1 cellular context compared by ENCODE assay signal in the genomic region with DNA sequence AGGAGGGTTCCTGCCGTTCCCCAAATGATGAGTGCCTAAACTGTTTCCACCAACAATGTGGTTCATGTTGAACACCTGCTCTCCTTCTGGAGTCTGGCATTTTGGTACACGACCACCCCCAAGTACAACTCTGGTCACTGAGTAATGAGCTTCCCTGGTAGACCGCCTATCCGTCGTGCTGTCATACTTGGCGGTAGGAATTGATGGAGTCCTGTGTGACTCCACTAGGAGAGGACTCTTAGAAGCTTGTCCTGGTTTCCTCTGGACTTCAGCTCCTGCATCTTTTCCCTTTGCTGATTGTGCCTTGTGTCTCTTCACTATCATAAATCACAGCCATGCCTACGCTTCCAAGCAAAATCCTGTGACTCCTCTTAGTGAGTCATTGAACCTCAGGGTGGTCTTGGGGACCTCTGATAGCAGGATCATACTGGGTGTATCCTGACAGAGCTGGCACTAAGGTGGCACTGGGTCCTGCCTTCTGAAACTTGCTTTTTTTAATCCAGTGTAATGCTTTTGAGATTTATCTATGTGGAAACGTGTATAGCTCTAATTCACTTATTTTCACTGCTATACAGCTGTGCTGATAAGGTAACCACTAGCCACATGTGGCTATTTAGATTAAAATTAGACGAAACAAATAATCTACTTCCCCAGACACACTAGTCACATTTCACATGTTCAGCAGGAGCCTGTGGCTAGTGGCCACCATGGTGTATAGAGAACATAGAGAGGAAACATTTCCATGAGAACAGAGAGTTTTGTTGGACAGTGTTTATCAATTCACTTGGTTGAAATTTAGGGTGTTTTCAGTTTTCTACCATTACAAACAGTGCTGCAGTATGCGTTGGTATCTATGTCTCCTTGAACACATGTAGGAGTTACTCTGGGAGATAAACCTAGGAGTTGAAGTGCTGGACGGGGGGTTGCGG.
TF ChIP-seq lines count a peak whose summit lies in the region.

No MANE protein-coding gene starts in this region.

TF ChIP-seq in K562, 482 proteins besides CTCF, POLR2A, EP300 and RAD21 (continued from another document and continues in another):
- TF ChIP-seq HNRNPUL1 (IDR thresholded peaks at IDR 0.05; ENCODE audit: low read length) (no peak), ZNF695 (CRISPR knock-in tag; IDR thresholded peaks at IDR 0.05) (no peak), MEIS2 (IDR thresholded peaks at IDR 0.05; ENCODE audit: partially characterized antibody) (peak; percentile 89), FOXK2 (conservative IDR thresholded peaks at IDR 0.05 in 1 of 2, IDR thresholded peaks at IDR 0.05 in 1 of 2; ENCODE audit: low read depth in 2 of 2) (no peak), HCFC1 (IDR thresholded peaks at IDR 0.05; ENCODE audit: low read depth, low read length) (no peak), TOE1 (IDR thresholded peaks at IDR 0.05; ENCODE audit: borderline replicate concordance) (0 out of 2 replicates have a peak, but pooled peaks have one; percentile 47), TOE1 (CRISPR knock-in tag; IDR thresholded peaks at IDR 0.05; ENCODE audit: borderline replicate concordance, low read depth) (no peak), CHD2 (IDR thresholded peaks at IDR 0.05; ENCODE audit: low read depth, low read length) (no peak), TEAD1 (CRISPR knock-in tag; IDR thresholded peaks at IDR 0.05) (peak; percentile 13 to 26; a peak in 1 of 4 replicates), SIX5 (IDR thresholded peaks at IDR 0.05; ENCODE audit: borderline replicate concordance in 1 of 2, insufficient read depth in 1 of 2, low read depth in 1 of 2, low read length in 2 of 2) (no peak), SMC3 (conservative IDR thresholded peaks at IDR 0.05; ENCODE audit: insufficient read depth, low read depth, low read length) (no peak), RFX7 (CRISPR knock-in tag; IDR thresholded peaks at IDR 0.05) (no peak), SLC30A9 (CRISPR knock-in tag; IDR thresholded peaks at IDR 0.05) (no peak), ZNF41 (CRISPR knock-in tag; conservative IDR thresholded peaks at IDR 0.05) (no peak), RNF2 (IDR thresholded peaks at IDR 0.05) (peak; percentile 56; the same call in 1 of the 2 replicates), ZNF717 (CRISPR knock-in tag; IDR thresholded peaks at IDR 0.05) (no peak), IRF2 (CRISPR knock-in tag; IDR thresholded peaks at IDR 0.05) (no peak), SIN3A (IDR thresholded peaks at IDR 0.05; ENCODE audit: borderline replicate concordance in 2 of 2, control insufficient read depth in 1 of 2, low read depth in 2 of 2, low read length in 2 of 2) (no peak), MYBL2 (IDR thresholded peaks at IDR 0.05; ENCODE audit: low read depth) (no peak), MYBL2 (CRISPR knock-in tag; IDR thresholded peaks at IDR 0.05; ENCODE audit: borderline replicate concordance) (no peak), PRPF4 (IDR thresholded peaks at IDR 0.05; ENCODE audit: insufficient read depth, low read depth, low read length, poor library complexity, severe bottlenecking) (no peak)
- TF ChIP-seq, protein P1, sequence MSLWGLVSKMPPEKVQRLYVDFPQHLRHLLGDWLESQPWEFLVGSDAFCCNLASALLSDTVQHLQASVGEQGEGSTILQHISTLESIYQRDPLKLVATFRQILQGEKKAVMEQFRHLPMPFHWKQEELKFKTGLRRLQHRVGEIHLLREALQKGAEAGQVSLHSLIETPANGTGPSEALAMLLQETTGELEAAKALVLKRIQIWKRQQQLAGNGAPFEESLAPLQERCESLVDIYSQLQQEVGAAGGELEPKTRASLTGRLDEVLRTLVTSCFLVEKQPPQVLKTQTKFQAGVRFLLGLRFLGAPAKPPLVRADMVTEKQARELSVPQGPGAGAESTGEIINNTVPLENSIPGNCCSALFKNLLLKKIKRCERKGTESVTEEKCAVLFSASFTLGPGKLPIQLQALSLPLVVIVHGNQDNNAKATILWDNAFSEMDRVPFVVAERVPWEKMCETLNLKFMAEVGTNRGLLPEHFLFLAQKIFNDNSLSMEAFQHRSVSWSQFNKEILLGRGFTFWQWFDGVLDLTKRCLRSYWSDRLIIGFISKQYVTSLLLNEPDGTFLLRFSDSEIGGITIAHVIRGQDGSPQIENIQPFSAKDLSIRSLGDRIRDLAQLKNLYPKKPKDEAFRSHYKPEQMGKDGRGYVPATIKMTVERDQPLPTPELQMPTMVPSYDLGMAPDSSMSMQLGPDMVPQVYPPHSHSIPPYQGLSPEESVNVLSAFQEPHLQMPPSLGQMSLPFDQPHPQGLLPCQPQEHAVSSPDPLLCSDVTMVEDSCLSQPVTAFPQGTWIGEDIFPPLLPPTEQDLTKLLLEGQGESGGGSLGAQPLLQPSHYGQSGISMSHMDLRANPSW (CRISPR knock-in tag; IDR thresholded peaks at IDR 0.05), result no peak
- TF ChIP-seq, protein P2, sequence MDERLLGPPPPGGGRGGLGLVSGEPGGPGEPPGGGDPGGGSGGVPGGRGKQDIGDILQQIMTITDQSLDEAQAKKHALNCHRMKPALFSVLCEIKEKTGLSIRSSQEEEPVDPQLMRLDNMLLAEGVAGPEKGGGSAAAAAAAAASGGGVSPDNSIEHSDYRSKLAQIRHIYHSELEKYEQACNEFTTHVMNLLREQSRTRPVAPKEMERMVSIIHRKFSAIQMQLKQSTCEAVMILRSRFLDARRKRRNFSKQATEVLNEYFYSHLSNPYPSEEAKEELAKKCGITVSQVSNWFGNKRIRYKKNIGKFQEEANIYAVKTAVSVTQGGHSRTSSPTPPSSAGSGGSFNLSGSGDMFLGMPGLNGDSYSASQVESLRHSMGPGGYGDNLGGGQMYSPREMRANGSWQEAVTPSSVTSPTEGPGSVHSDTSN (CRISPR knock-in tag; IDR thresholded peaks at IDR 0.05; ENCODE audit: low read depth), result no peak
- TF ChIP-seq, protein P2 (tag; conservative IDR thresholded peaks at IDR 0.05; ENCODE audit: low read depth), result peak; percentile 63; the same call in 1 of the 2 replicates
- TF ChIP-seq, protein P3, sequence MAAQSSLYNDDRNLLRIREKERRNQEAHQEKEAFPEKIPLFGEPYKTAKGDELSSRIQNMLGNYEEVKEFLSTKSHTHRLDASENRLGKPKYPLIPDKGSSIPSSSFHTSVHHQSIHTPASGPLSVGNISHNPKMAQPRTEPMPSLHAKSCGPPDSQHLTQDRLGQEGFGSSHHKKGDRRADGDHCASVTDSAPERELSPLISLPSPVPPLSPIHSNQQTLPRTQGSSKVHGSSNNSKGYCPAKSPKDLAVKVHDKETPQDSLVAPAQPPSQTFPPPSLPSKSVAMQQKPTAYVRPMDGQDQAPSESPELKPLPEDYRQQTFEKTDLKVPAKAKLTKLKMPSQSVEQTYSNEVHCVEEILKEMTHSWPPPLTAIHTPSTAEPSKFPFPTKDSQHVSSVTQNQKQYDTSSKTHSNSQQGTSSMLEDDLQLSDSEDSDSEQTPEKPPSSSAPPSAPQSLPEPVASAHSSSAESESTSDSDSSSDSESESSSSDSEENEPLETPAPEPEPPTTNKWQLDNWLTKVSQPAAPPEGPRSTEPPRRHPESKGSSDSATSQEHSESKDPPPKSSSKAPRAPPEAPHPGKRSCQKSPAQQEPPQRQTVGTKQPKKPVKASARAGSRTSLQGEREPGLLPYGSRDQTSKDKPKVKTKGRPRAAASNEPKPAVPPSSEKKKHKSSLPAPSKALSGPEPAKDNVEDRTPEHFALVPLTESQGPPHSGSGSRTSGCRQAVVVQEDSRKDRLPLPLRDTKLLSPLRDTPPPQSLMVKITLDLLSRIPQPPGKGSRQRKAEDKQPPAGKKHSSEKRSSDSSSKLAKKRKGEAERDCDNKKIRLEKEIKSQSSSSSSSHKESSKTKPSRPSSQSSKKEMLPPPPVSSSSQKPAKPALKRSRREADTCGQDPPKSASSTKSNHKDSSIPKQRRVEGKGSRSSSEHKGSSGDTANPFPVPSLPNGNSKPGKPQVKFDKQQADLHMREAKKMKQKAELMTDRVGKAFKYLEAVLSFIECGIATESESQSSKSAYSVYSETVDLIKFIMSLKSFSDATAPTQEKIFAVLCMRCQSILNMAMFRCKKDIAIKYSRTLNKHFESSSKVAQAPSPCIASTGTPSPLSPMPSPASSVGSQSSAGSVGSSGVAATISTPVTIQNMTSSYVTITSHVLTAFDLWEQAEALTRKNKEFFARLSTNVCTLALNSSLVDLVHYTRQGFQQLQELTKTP (IDR thresholded peaks at IDR 0.05; ENCODE audit: low read depth in 1 of 2, partially characterized antibody in 2 of 2), result peak; percentile 40 to 57
- TF ChIP-seq, protein P4, sequence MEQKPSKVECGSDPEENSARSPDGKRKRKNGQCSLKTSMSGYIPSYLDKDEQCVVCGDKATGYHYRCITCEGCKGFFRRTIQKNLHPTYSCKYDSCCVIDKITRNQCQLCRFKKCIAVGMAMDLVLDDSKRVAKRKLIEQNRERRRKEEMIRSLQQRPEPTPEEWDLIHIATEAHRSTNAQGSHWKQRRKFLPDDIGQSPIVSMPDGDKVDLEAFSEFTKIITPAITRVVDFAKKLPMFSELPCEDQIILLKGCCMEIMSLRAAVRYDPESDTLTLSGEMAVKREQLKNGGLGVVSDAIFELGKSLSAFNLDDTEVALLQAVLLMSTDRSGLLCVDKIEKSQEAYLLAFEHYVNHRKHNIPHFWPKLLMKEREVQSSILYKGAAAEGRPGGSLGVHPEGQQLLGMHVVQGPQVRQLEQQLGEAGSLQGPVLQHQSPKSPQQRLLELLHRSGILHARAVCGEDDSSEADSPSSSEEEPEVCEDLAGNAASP (IDR thresholded peaks at IDR 0.05), result no peak
- TF ChIP-seq, protein P5, sequence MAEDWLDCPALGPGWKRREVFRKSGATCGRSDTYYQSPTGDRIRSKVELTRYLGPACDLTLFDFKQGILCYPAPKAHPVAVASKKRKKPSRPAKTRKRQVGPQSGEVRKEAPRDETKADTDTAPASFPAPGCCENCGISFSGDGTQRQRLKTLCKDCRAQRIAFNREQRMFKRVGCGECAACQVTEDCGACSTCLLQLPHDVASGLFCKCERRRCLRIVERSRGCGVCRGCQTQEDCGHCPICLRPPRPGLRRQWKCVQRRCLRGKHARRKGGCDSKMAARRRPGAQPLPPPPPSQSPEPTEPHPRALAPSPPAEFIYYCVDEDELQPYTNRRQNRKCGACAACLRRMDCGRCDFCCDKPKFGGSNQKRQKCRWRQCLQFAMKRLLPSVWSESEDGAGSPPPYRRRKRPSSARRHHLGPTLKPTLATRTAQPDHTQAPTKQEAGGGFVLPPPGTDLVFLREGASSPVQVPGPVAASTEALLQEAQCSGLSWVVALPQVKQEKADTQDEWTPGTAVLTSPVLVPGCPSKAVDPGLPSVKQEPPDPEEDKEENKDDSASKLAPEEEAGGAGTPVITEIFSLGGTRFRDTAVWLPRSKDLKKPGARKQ (CRISPR knock-in tag; IDR thresholded peaks at IDR 0.05), result no peak
- TF ChIP-seq, protein P6, sequence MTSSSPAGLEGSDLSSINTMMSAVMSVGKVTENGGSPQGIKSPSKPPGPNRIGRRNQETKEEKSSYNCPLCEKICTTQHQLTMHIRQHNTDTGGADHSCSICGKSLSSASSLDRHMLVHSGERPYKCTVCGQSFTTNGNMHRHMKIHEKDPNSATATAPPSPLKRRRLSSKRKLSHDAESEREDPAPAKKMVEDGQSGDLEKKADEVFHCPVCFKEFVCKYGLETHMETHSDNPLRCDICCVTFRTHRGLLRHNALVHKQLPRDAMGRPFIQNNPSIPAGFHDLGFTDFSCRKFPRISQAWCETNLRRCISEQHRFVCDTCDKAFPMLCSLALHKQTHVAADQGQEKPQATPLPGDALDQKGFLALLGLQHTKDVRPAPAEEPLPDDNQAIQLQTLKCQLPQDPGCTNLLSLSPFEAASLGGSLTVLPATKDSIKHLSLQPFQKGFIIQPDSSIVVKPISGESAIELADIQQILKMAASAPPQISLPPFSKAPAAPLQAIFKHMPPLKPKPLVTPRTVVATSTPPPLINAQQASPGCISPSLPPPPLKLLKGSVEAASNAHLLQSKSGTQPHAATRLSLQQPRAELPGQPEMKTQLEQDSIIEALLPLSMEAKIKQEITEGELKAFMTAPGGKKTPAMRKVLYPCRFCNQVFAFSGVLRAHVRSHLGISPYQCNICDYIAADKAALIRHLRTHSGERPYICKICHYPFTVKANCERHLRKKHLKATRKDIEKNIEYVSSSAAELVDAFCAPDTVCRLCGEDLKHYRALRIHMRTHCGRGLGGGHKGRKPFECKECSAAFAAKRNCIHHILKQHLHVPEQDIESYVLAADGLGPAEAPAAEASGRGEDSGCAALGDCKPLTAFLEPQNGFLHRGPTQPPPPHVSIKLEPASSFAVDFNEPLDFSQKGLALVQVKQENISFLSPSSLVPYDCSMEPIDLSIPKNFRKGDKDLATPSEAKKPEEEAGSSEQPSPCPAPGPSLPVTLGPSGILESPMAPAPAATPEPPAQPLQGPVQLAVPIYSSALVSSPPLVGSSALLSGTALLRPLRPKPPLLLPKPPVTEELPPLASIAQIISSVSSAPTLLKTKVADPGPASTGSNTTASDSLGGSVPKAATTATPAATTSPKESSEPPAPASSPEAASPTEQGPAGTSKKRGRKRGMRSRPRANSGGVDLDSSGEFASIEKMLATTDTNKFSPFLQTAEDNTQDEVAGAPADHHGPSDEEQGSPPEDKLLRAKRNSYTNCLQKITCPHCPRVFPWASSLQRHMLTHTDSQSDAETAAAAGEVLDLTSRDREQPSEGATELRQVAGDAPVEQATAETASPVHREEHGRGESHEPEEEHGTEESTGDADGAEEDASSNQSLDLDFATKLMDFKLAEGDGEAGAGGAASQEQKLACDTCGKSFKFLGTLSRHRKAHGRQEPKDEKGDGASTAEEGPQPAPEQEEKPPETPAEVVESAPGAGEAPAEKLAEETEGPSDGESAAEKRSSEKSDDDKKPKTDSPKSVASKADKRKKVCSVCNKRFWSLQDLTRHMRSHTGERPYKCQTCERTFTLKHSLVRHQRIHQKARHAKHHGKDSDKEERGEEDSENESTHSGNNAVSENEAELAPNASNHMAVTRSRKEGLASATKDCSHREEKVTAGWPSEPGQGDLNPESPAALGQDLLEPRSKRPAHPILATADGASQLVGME (CRISPR knock-in tag; IDR thresholded peaks at IDR 0.05), result no peak
- TF ChIP-seq, protein P7, sequence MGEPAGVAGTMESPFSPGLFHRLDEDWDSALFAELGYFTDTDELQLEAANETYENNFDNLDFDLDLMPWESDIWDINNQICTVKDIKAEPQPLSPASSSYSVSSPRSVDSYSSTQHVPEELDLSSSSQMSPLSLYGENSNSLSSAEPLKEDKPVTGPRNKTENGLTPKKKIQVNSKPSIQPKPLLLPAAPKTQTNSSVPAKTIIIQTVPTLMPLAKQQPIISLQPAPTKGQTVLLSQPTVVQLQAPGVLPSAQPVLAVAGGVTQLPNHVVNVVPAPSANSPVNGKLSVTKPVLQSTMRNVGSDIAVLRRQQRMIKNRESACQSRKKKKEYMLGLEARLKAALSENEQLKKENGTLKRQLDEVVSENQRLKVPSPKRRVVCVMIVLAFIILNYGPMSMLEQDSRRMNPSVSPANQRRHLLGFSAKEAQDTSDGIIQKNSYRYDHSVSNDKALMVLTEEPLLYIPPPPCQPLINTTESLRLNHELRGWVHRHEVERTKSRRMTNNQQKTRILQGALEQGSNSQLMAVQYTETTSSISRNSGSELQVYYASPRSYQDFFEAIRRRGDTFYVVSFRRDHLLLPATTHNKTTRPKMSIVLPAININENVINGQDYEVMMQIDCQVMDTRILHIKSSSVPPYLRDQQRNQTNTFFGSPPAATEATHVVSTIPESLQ (CRISPR knock-in tag; IDR thresholded peaks at IDR 0.05), result no peak
- TF ChIP-seq, protein P8, sequence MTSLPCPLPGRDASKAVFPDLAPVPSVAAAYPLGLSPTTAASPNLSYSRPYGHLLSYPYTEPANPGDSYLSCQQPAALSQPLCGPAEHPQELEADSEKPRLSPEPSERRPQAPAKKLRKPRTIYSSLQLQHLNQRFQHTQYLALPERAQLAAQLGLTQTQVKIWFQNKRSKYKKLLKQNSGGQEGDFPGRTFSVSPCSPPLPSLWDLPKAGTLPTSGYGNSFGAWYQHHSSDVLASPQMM (CRISPR knock-in tag; IDR thresholded peaks at IDR 0.05), result no peak
